9 cellular contexts compared by ENCODE assay signal in genomic region chr11:68099057-68099456, GRCh38. TPM values are rescaled to one million over a fixed set of nuclear protein-coding genes. Genes with fewer than 3 reads are reported as not detected.
DNase-seq lines count a peak whose midpoint lies in the region; TF ChIP-seq lines count a peak whose summit lies in the region.
"Had no signal": no experiment of that assay in that cellular context is flagged by ENCODE, and none has a peak within 500 bp of the region (broad histone marks: within the 10 kb centered on the region; RNA-seq: fewer than 3 reads in every experiment).

No MANE protein-coding gene starts in this region.

- peaks cover 17 to 43% (median 32%) of the 10 kb centered on the region in 11 experiments for H3K36me3 ChIP-seq in BLaER1 treated with 17β-estradiol and CSF1 and Interleukin-3, amounts not matched to agents 10 nM and 100 nM
- H3K36me3 ChIP-seq in HUES48 (ENCODE audit: control insufficient read depth, insufficient read depth, low read length) (peaks cover 19% of the 10 kb centered on the region), HAP-1 (replicated peaks) (no peaks in the 10 kb centered on the region; the same call in 1 of the 2 replicates)

- no peak for TF ChIP-seq CTCF in brain (conservative IDR thresholded peaks at IDR 0.05)
- no peak for TF ChIP-seq CTCF in nephron progenitor cell (IDR thresholded peaks at IDR 0.05)

- H3K27ac Mint-ChIP-seq in brain = peak overlapping the region in 4 of 5 experiments; percentile 35 to 90 (median 84)
- peak overlapping the region; percentile 60 for H3K27ac Mint-ChIP-seq in nephron progenitor cell

- H3K27me3 ChIP-seq in BLaER1 treated with 17β-estradiol and CSF1 and Interleukin-3, amounts not matched to agents 10 nM and 100 nM = no peaks in the 10 kb centered on the region
- no peaks in the 10 kb centered on the region for H3K27me3 ChIP-seq in HUES48 (ENCODE audit: control insufficient read depth, insufficient read depth, low read length)
- no peaks in the 10 kb centered on the region for H3K27me3 ChIP-seq in HAP-1 (ENCODE audit: low read depth)

- in situ Hi-C loops in HAP-1 (cut with MboI; ENCODE audit: low sequenced_read_pairs) = no loop called here

- H3K4me1 ChIP-seq in BLaER1 treated with 17β-estradiol and CSF1 and Interleukin-3, amounts not matched to agents 10 nM and 100 nM = peaks cover 20 to 32% (median 24%) of the 10 kb centered on the region in 10 experiments
- H3K4me1 ChIP-seq in HUES48 (ENCODE audit: control insufficient read depth, insufficient read depth, low read length) = peaks cover 8% of the 10 kb centered on the region
- H3K4me1 ChIP-seq in HAP-1 = no peaks in the 10 kb centered on the region

- peak overlapping the region in 10 of 11 experiments; percentile 26 to 71 (median 58); a peak in 16 of 22 replicates for H3K4me2 ChIP-seq in BLaER1 treated with 17β-estradiol and CSF1 and Interleukin-3, amounts not matched to agents 10 nM and 100 nM

- H3K4me3 Mint-ChIP-seq in brain = peak overlapping the region in 4 of 5 experiments; percentile 50 to 65 (median 59)
- peak overlapping the region; percentile 31 for H3K4me3 Mint-ChIP-seq in nephron progenitor cell

- peaks cover 0 to 14% (median 9%) of the 10 kb centered on the region in 11 experiments; a peak in 9 of 22 replicates for H3K9me3 ChIP-seq in BLaER1 treated with 17β-estradiol and CSF1 and Interleukin-3, amounts not matched to agents 10 nM and 100 nM (replicated peaks in 1 of 11)
- H3K9me3 ChIP-seq in HUES48 (ENCODE audit: control insufficient read depth, insufficient read depth, low read length) (no peaks in the 10 kb centered on the region), HAP-1 (no peaks in the 10 kb centered on the region)

- H3K4me3 ChIP-seq in BLaER1 treated with 17β-estradiol and CSF1 and Interleukin-3, amounts not matched to agents 10 nM and 100 nM = no peak overlapping the region
- H3K4me3 ChIP-seq in HUES48 (ENCODE audit: low read depth, low read length) (no peak overlapping the region), HAP-1 (no peak overlapping the region)

- H3K27me3 Mint-ChIP-seq in brain (no peaks in the 10 kb centered on the region), nephron progenitor cell (ENCODE audit: low read depth, poor library complexity) (no peaks in the 10 kb centered on the region)

- peaks cover 42% of the 10 kb centered on the region for H3K4me1 Mint-ChIP-seq in brain
- peaks cover 29% of the 10 kb centered on the region for H3K4me1 Mint-ChIP-seq in nephron progenitor cell

- H3K9me3 Mint-ChIP-seq in brain (peaks cover 7 to 11% (median 9%) of the 10 kb centered on the region in 5 experiments), nephron progenitor cell (peaks cover 20% of the 10 kb centered on the region)

- H3K9ac ChIP-seq in BLaER1 treated with 17β-estradiol and CSF1 and Interleukin-3, amounts not matched to agents 10 nM and 100 nM = peak overlapping the region in 4 of 11 experiments; percentile 7 to 41 (median 24); a peak in 2 of 22 replicates
- no peak overlapping the region for H3K9ac ChIP-seq in HUES48 (ENCODE audit: low read depth, low read length)

- DNase-seq in nephron progenitor cell = no peak
- DNase-seq in NCI-H146 treated with DMSO at 0.1 percent for 48 hours (lab: John Stamatoyannopoulos, UW; ENCODE audit: unreplicated experiment) = no peak
- DNase-seq in stimulated activated naive CD4-positive, alpha-beta T cell (lab: John Stamatoyannopoulos, UW) = no peak
- DNase-seq in NCI-H748 treated with DMSO at 0.1 percent for 48 hours (lab: John Stamatoyannopoulos, UW) = no peak
- no peak for DNase-seq in HAP-1 (ENCODE audit: low spot score in 2 of 2)
- DNase-seq: SHP77 had no signal

- peaks cover 9 to 87% (median 44%) of the 10 kb centered on the region in 11 experiments; a peak in 16 of 22 replicates for H4K20me1 ChIP-seq in BLaER1 treated with 17β-estradiol and CSF1 and Interleukin-3, amounts not matched to agents 10 nM and 100 nM

- H3K36me3 Mint-ChIP-seq in brain (peaks cover 43% of the 10 kb centered on the region), nephron progenitor cell (ENCODE audit: low read depth) (peaks cover 44% of the 10 kb centered on the region)

- H3K27ac ChIP-seq in BLaER1 treated with 17β-estradiol and CSF1 and Interleukin-3, amounts not matched to agents 10 nM and 100 nM = 0 out of 22 replicates have a peak overlapping the region, but pooled peaks of 1 of the 11 experiments have one; percentile 2
- peak overlapping the region; percentile 31 for H3K27ac ChIP-seq in HUES48 (ENCODE audit: low read depth, low read length)

RNA-seq across cellular contexts. Expression of gene CHKA, which starts 22.1 kb away (rescaled TPM):
- polyA plus RNA-seq in brain (ENCODE audit: insufficient read depth, low read depth, low replicate concordance) = 39.0 TPM
